8 cellular contexts compared by ENCODE assay signal in genomic region chr13:28574617-28575142, GRCh38.
DNase-seq lines count a peak whose midpoint lies in the region; ATAC-seq, FAIRE-seq and TF ChIP-seq lines count a peak whose summit lies in the region.

No MANE protein-coding gene starts in this region.

- no peak overlapping the region for H2AFZ ChIP-seq in astrocyte (ENCODE audit: low read depth, low read length)

- no peaks in the 10 kb centered on the region for H3K36me3 ChIP-seq in BLaER1 treated with 17β-estradiol and CSF1 and Interleukin-3, amounts not matched to agents 10 nM and 100 nM
- no peaks in the 10 kb centered on the region for H3K36me3 ChIP-seq in astrocyte (ENCODE audit: insufficient read depth, low read length)
- no peaks in the 10 kb centered on the region for H3K36me3 ChIP-seq in tibial artery

- H4K20me1 ChIP-seq in BLaER1 treated with 17β-estradiol and CSF1 and Interleukin-3, amounts not matched to agents 10 nM and 100 nM: no peaks in the 10 kb centered on the region
- H4K20me1 ChIP-seq in astrocyte (ENCODE audit: insufficient read depth, low read length): no peaks in the 10 kb centered on the region

- H3K4me3 ChIP-seq in BLaER1 treated with 17β-estradiol and CSF1 and Interleukin-3, amounts not matched to agents 10 nM and 100 nM: no peak overlapping the region
- H3K4me3 ChIP-seq in astrocyte (ENCODE audit: insufficient read depth, low read depth, low read length) (no peak overlapping the region), tibial artery (no peak overlapping the region)

- H3K27me3 ChIP-seq in BLaER1 treated with 17β-estradiol and CSF1 and Interleukin-3, amounts not matched to agents 10 nM and 100 nM: no peaks in the 10 kb centered on the region
- H3K27me3 ChIP-seq in astrocyte (ENCODE audit: insufficient read depth, low read length) (no peaks in the 10 kb centered on the region), tibial artery (no peaks in the 10 kb centered on the region)

- peaks cover 11 to 36% (median 21%) of the 10 kb centered on the region in 10 experiments; a peak in 19 of 20 replicates for H3K4me1 ChIP-seq in BLaER1 treated with 17β-estradiol and CSF1 and Interleukin-3, amounts not matched to agents 10 nM and 100 nM
- peaks cover 5% of the 10 kb centered on the region for H3K4me1 ChIP-seq in astrocyte (ENCODE audit: insufficient read depth, low read length)
- no peaks in the 10 kb centered on the region for H3K4me1 ChIP-seq in tibial artery

- peaks cover 7% of the 10 kb centered on the region for H3K4me1 Mint-ChIP-seq in astrocyte (ENCODE audit: low read depth, unreplicated experiment)

- H3K27ac Mint-ChIP-seq in astrocyte (ENCODE audit: unreplicated experiment): peak overlapping the region; percentile 21

- peak overlapping the region in 3 of 11 experiments; percentile 16 to 62 (median 46); a peak in 6 of 22 replicates for H3K27ac ChIP-seq in BLaER1 treated with 17β-estradiol and CSF1 and Interleukin-3, amounts not matched to agents 10 nM and 100 nM
- peak overlapping the region; percentile 78 for H3K27ac ChIP-seq in astrocyte (ENCODE audit: low read depth, low read length)
- no peak overlapping the region for H3K27ac ChIP-seq in tibial artery

- intact Hi-C loops in tibial artery (cut with DNase I; ENCODE audit: low total_unique reads): no loop called here

- H3K9me3 ChIP-seq in BLaER1 treated with 17β-estradiol and CSF1 and Interleukin-3, amounts not matched to agents 10 nM and 100 nM (replicated peaks in 1 of 11): peaks cover 0 to 9% (median 0%) of the 10 kb centered on the region in 11 experiments; a peak in 4 of 22 replicates
- H3K9me3 ChIP-seq in astrocyte (ENCODE audit: insufficient read depth, low read depth, low read length): no peaks in the 10 kb centered on the region
- no peaks in the 10 kb centered on the region for H3K9me3 ChIP-seq in tibial artery

- H3K4me2 ChIP-seq in BLaER1 treated with 17β-estradiol and CSF1 and Interleukin-3, amounts not matched to agents 10 nM and 100 nM: peak overlapping the region; percentile 5 to 55 (median 47); a peak in 19 of 22 replicates
- peak overlapping the region; percentile 43 for H3K4me2 ChIP-seq in astrocyte (ENCODE audit: low read length)

- H3K9ac ChIP-seq in BLaER1 treated with 17β-estradiol and CSF1 and Interleukin-3, amounts not matched to agents 10 nM and 100 nM: no peak overlapping the region
- peak overlapping the region; percentile 43 for H3K9ac ChIP-seq in astrocyte (ENCODE audit: low read length)

- no peaks in the 10 kb centered on the region for H3K9me3 Mint-ChIP-seq in astrocyte (ENCODE audit: unreplicated experiment)

- H3K36me3 Mint-ChIP-seq in astrocyte (ENCODE audit: low read depth, unreplicated experiment): no peaks in the 10 kb centered on the region

- H3K27me3 Mint-ChIP-seq in astrocyte (ENCODE audit: low read depth, unreplicated experiment): peaks cover 4% of the 10 kb centered on the region

- TF ChIP-seq CTCF in astrocyte (IDR thresholded peaks at IDR 0.05; ENCODE audit: insufficient read depth, low read depth, low read length): no peak
- TF ChIP-seq CTCF in tibial artery (IDR thresholded peaks at IDR 0.05): no peak

- no peaks in the 10 kb centered on the region for H3K79me2 ChIP-seq in astrocyte (ENCODE audit: insufficient read depth, low read length)

- peak; percentile 99 for DNase-seq in HT1080 (ENCODE audit: low read depth)
- DNase-seq in astrocyte (ENCODE audit: low read depth): peak; percentile 97
- peak; percentile 83 to 100 for DNase-seq in lung microvascular endothelial cell (ENCODE audit: low read depth in 2 of 2)
- no peak for DNase-seq in tibial artery
- no peak for DNase-seq in NCI-H2227 (lab: John Stamatoyannopoulos, UW; ENCODE audit: unreplicated experiment)

- FAIRE-seq in astrocyte (lab: Jason Lieb, UNC): peak; percentile 98

- ATAC-seq in HG03442 (IDR thresholded peaks at IDR 0.05; ENCODE audit: unreplicated experiment) (no peak), HG03439 (IDR thresholded peaks at IDR 0.05; ENCODE audit: unreplicated experiment) (no peak)

- H3K4me3 Mint-ChIP-seq in astrocyte (ENCODE audit: unreplicated experiment): no peak overlapping the region

Comparison
In these comparisons a context has a peak if more than half of its experiments do, and no peak if none do; other contexts are left out.
1. DNase-seq: peak in HT1080 (single experiment), astrocyte (single experiment) and lung microvascular endothelial cell (2 of 2); none in tibial artery (0 of 2) and NCI-H2227 (single experiment).